14 cellular contexts compared by ENCODE assay signal in genomic region chr10:48550977-48551376, GRCh38. TPM values are rescaled to one million over a fixed set of nuclear protein-coding genes. Genes with fewer than 3 reads are reported as not detected.
DNase-seq lines count a peak whose midpoint lies in the region; ATAC-seq and TF ChIP-seq lines count a peak whose summit lies in the region.
"Had no signal": no experiment of that assay in that cellular context is flagged by ENCODE, and none has a peak within 500 bp of the region (broad histone marks: within the 10 kb centered on the region; RNA-seq: fewer than 3 reads in every experiment).

No MANE protein-coding gene starts in this region.

- H3K9ac ChIP-seq in DND-41 (ENCODE audit: low read depth, low read length) = no peak overlapping the region

- H2AFZ ChIP-seq in DND-41 (ENCODE audit: low read depth, low read length) = no peak overlapping the region
- H2AFZ ChIP-seq: GM23338 had no signal

- no peaks in the 10 kb centered on the region for H3K36me3 ChIP-seq in DND-41 (ENCODE audit: insufficient read depth, low read length)
- H3K36me3 ChIP-seq: BE2C, HAP-1 had no signal

- intact Hi-C loops in Right ventricle myocardium superior (cut with DNase I) = no loop called here

- H3K4me1 Mint-ChIP-seq in osteocyte (ENCODE audit: unreplicated experiment) = no peaks in the 10 kb centered on the region
- H3K4me1 Mint-ChIP-seq: CD8-positive, alpha-beta memory T cell had no signal

- H3K79me2 ChIP-seq in DND-41 (ENCODE audit: insufficient read depth, low read length) = no peaks in the 10 kb centered on the region

- H3K9me3 ChIP-seq in DND-41 (ENCODE audit: insufficient read depth, low read length, severe bottlenecking) = no peaks in the 10 kb centered on the region
- H3K9me3 ChIP-seq: BE2C, HAP-1 had no signal

- H3K4me1 ChIP-seq in DND-41 (ENCODE audit: insufficient read depth, low read length) = no peaks in the 10 kb centered on the region
- H3K4me1 ChIP-seq: HAP-1 had no signal

- ATAC-seq in DND-41 (ENCODE audit: insufficient read depth, low read depth) (peak; percentile 78), Right ventricle myocardium superior (ENCODE audit: poor library complexity) (no peak)

- no peaks in the 10 kb centered on the region for H3K36me3 Mint-ChIP-seq in osteocyte (ENCODE audit: unreplicated experiment)
- H3K36me3 Mint-ChIP-seq: CD8-positive, alpha-beta memory T cell had no signal

- no peak overlapping the region for H3K27ac Mint-ChIP-seq in osteocyte (ENCODE audit: unreplicated experiment)
- H3K27ac Mint-ChIP-seq: GM23338 had no signal

- H3K4me3 ChIP-seq in DND-41 (ENCODE audit: low read depth in 1 of 2, low read length in 2 of 2) (no peak overlapping the region), coronary artery (no peak overlapping the region)
- H3K4me3 ChIP-seq: GM12878, GM23338, HAP-1 had no signal

- no peaks in the 10 kb centered on the region for H3K27me3 ChIP-seq in DND-41 (ENCODE audit: insufficient read depth, low read length, poor library complexity)
- H3K27me3 ChIP-seq: BE2C had no signal

- no peaks in the 10 kb centered on the region for H3K9me3 Mint-ChIP-seq in osteocyte (ENCODE audit: unreplicated experiment)
- H3K9me3 Mint-ChIP-seq: CD8-positive, alpha-beta memory T cell had no signal

- H3K27ac ChIP-seq in DND-41 (ENCODE audit: low read length) (no peak overlapping the region), coronary artery (no peak overlapping the region)

- no peaks in the 10 kb centered on the region for H3K27me3 Mint-ChIP-seq in osteocyte (ENCODE audit: unreplicated experiment)
- H3K27me3 Mint-ChIP-seq: CD8-positive, alpha-beta memory T cell had no signal

- H3K4me3 Mint-ChIP-seq in osteocyte (ENCODE audit: unreplicated experiment) = no peak overlapping the region
- H3K4me3 Mint-ChIP-seq: CD8-positive, alpha-beta memory T cell; GM23338 had no signal

- DNase-seq in DND-41 (peak; percentile 46), NAMALWA (ENCODE audit: low spot score) (peak; percentile 19), coronary artery (ENCODE audit: low spot score) (peak; percentile 35), osteocyte (ENCODE audit: extremely low spot score, unreplicated experiment) (peak; percentile 68), T-helper 9 cell (no peak), ACHN (no peak), DMS79 treated with DMSO at 0.1 percent for 48 hours (lab: John Stamatoyannopoulos, UW) (no peak), Right ventricle myocardium superior (no peak)
- DNase-seq: BE2C; CD8-positive, alpha-beta memory T cell; DMS53 had no signal

- TF ChIP-seq CTCF in DND-41 (IDR thresholded peaks at IDR 0.05; ENCODE audit: borderline replicate concordance, extremely low read depth, low read length, poor library complexity, severe bottlenecking) = peak; percentile 7
- TF ChIP-seq CTCF in coronary artery (IDR thresholded peaks at IDR 0.05) = no peak
- TF ChIP-seq CTCF in osteocyte (IDR thresholded peaks at IDR 0.05) = no peak

- no peak overlapping the region for H3K4me2 ChIP-seq in DND-41 (ENCODE audit: insufficient read depth, low read length)
- H3K4me2 ChIP-seq: GM23338 had no signal

- peaks cover 3% of the 10 kb centered on the region for H4K20me1 ChIP-seq in DND-41 (ENCODE audit: insufficient read depth, low read length)

- in situ Hi-C loops in ACHN (cut with HindIII; ENCODE audit: low pct_ligation_motif_present, low pct_unique_long_range_greater_than_20kb, low sequenced_read_pairs) = no loop called here

RNA-seq across cellular contexts. Expression of gene ARHGAP22, which starts 53.9 kb away (rescaled TPM):
- total RNA-seq in osteocyte (0.64 and 1.1 TPM in 2 replicates), Right ventricle myocardium superior (5.2 TPM)
- total RNA-seq: CD8-positive, alpha-beta memory T cell had no signal

Comparison
In these comparisons a context has a peak if more than half of its experiments do, and no peak if none do; other contexts are left out.
1. DNase-seq: peak in DND-41 (single experiment), NAMALWA (single experiment), coronary artery (single experiment) and osteocyte (single experiment); none in T-helper 9 cell (single experiment), ACHN (single experiment), DMS79 treated with DMSO at 0.1 percent for 48 hours (single experiment) and Right ventricle myocardium superior (single experiment).